In the genomic region with DNA sequence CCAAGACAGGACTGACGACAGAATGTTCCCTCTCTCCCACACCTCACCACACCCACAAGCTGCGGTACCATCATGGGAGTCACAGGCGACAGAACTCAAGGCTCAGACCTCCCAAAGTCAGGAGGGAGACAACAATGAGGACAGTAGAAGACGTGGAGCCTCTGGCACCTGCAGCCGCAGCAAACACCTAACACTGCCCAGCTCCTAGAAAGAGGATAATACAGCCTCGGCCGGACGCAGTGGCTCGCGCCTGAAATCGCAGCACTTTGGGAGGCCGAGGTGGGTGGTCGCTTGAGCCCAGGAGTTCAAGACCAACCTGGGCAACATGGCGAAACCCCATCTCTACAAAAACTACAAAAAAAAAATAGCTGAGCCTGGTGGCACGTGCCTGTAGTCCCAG, we compare ENCODE assay signal across 26 cellular contexts. TPM values are rescaled to one million over a fixed set of nuclear protein-coding genes. Genes with fewer than 3 reads are reported as not detected.
DNase-seq lines count a peak whose midpoint lies in the region; ATAC-seq and TF ChIP-seq lines count a peak whose summit lies in the region.
"Had no signal": no experiment of that assay in that cellular context is flagged by ENCODE, and none has a peak within 500 bp of the region (broad histone marks: within the 10 kb centered on the region; RNA-seq: fewer than 3 reads in every experiment).

No MANE protein-coding gene starts in this region.

- H3K27ac Mint-ChIP-seq in GM23338, result no peak overlapping the region
- H3K27ac Mint-ChIP-seq: CD4-positive, alpha-beta memory T cell; CD4-positive, CD25-positive, alpha-beta regulatory T cell; CD8-positive, alpha-beta memory T cell had no signal

- no peaks in the 10 kb centered on the region for H3K79me2 ChIP-seq in GM23338 (replicated peaks; ENCODE audit: insufficient read depth)

- no peak overlapping the region for H3K14ac ChIP-seq in neuronal stem cell (ENCODE audit: low read length)

- H3K4me3 ChIP-seq in GM23338, result no peak overlapping the region
- no peak overlapping the region for H3K4me3 ChIP-seq in H7 (ENCODE audit: insufficient read depth, low read depth, low read length)
- H3K4me3 ChIP-seq in neuronal stem cell (ENCODE audit: low read length in 2 of 2), result no peak overlapping the region
- H3K4me3 ChIP-seq: BLaER1, GM12878 had no signal

- no peak overlapping the region for H2BK12ac ChIP-seq in neuronal stem cell (ENCODE audit: low read length)

- no peaks in the 10 kb centered on the region for H3K4me1 Mint-ChIP-seq in GM23338
- H3K4me1 Mint-ChIP-seq: CD14-positive monocyte; CD4-positive, CD25-positive, alpha-beta regulatory T cell; CD8-positive, alpha-beta memory T cell had no signal

- H3K27me3 Mint-ChIP-seq in GM23338 (ENCODE audit: insufficient read depth, low read depth, poor library complexity), result peaks cover 28% of the 10 kb centered on the region

- no peaks in the 10 kb centered on the region for H3K9me2 ChIP-seq in GM23338 (ENCODE audit: insufficient read depth)

- no peaks in the 10 kb centered on the region for H3K79me1 ChIP-seq in neuronal stem cell (ENCODE audit: low read depth, low read length)

- H3K4ac ChIP-seq in neuronal stem cell (ENCODE audit: low read length), result no peak overlapping the region

- no peak overlapping the region for H2BK15ac ChIP-seq in neuronal stem cell (ENCODE audit: low read length)

- H3K27ac ChIP-seq in GM23338 (ENCODE audit: low read depth) (no peak overlapping the region), neuronal stem cell (replicated peaks; ENCODE audit: low read length) (no peak overlapping the region)
- H3K27ac ChIP-seq: BLaER1 had no signal

- H3K9me3 ChIP-seq in neuronal stem cell (replicated peaks in 1 of 2; ENCODE audit: control insufficient read depth in 2 of 2, insufficient read depth in 1 of 2, low read depth in 1 of 2, low read length in 2 of 2), result no peaks in the 10 kb centered on the region
- H3K9me3 ChIP-seq: BE2C, BLaER1 had no signal

- H3K23ac ChIP-seq in neuronal stem cell (ENCODE audit: low read depth, low read length, poor library complexity), result no peak overlapping the region

- DNase-seq in GM23338 (ENCODE audit: low spot score) (no peak), H7 (peak; percentile 38), neuronal stem cell (ENCODE audit: low spot score) (no peak)
- no peak for DNase-seq in stimulated activated CD4-positive, alpha-beta T cell treated with anti-CD3 and anti-CD28 coated beads, Interleukin-12 subunit alpha, Interleukin-12 subunit beta, amount 100 ng/mL, for 4 hours
- DNase-seq: 8988T; ACHN; BE2C; C1 segment of cervical spinal cord; CD4-positive, alpha-beta memory T cell; CD4-positive, CD25-positive, alpha-beta regulatory T cell; CD8-positive, alpha-beta memory T cell; COR-L47; DMS 273 treated with DMSO at 0.1 percent for 48 hours; DMS153; DMS79; DND-41; EL; GDM1 had no signal

- no peak overlapping the region for H2BK5ac ChIP-seq in neuronal stem cell (ENCODE audit: low read length)

- H3K4me1 ChIP-seq in GM23338 (ENCODE audit: insufficient read depth) (no peaks in the 10 kb centered on the region), neuronal stem cell (ENCODE audit: control insufficient read depth in 2 of 2, insufficient read depth in 1 of 2, low read depth in 1 of 2, low read length in 2 of 2) (no peaks in the 10 kb centered on the region)
- H3K4me1 ChIP-seq: BE2C, BLaER1 had no signal

- H3K36me3 ChIP-seq in GM23338 (ENCODE audit: insufficient read depth) (no peaks in the 10 kb centered on the region), H7 (replicated peaks; ENCODE audit: control insufficient read depth, insufficient read depth, low read length) (no peaks in the 10 kb centered on the region), neuronal stem cell (replicated peaks in 1 of 2; ENCODE audit: control insufficient read depth in 2 of 2, insufficient read depth in 2 of 2, low read length in 2 of 2) (no peaks in the 10 kb centered on the region)
- H3K36me3 ChIP-seq: BE2C, BLaER1 had no signal

- no peak; the same call in 2 of the 3 replicates for ATAC-seq in GM23338
- no peak for ATAC-seq in HG02885 (IDR thresholded peaks at IDR 0.05; ENCODE audit: poor library complexity, unreplicated experiment)
- ATAC-seq: GM12878 had no signal

- no peaks in the 10 kb centered on the region for H4K20me1 ChIP-seq in GM23338 (replicated peaks; ENCODE audit: insufficient read depth)
- H4K20me1 ChIP-seq: BLaER1 had no signal

- H2AFZ ChIP-seq in GM23338 (0 out of 2 replicates have a peak overlapping the region, but pooled peaks have one; percentile 34), neuronal stem cell (ENCODE audit: low read length) (no peak overlapping the region)

- no peak overlapping the region for H2BK120ac ChIP-seq in neuronal stem cell (ENCODE audit: low read depth, low read length)

- H3K4me2 ChIP-seq in GM23338 (no peak overlapping the region), neuronal stem cell (ENCODE audit: insufficient read depth, low read length, poor library complexity, severe bottlenecking) (no peak overlapping the region)
- H3K4me2 ChIP-seq: BLaER1 had no signal

- H3K4me3 Mint-ChIP-seq in GM23338, result no peak overlapping the region
- H3K4me3 Mint-ChIP-seq: CD4-positive, alpha-beta memory T cell; CD4-positive, CD25-positive, alpha-beta regulatory T cell; CD8-positive, alpha-beta memory T cell had no signal

- no peaks in the 10 kb centered on the region for H3F3A ChIP-seq in GM23338 (replicated peaks; ENCODE audit: low read depth)

- no peak overlapping the region for H3K9ac ChIP-seq in neuronal stem cell (ENCODE audit: low read depth, low read length, poor library complexity)
- H3K9ac ChIP-seq: BLaER1 had no signal

- H3K36me3 Mint-ChIP-seq in GM23338 (ENCODE audit: low read depth), result no peaks in the 10 kb centered on the region
- H3K36me3 Mint-ChIP-seq: CD14-positive monocyte; CD4-positive, CD25-positive, alpha-beta regulatory T cell had no signal

- WGBS in neuronal stem cell (ENCODE audit: extremely low coverage in 2 of 2, insufficient read length in 2 of 2, insufficient replicate concordance in 1 of 2), 2 donors, result no CpG with 5 or more reads among the region's 15 CpGs

- H3K18ac ChIP-seq in neuronal stem cell (ENCODE audit: low read length), result peak overlapping the region; percentile 20

- H4K91ac ChIP-seq in neuronal stem cell (ENCODE audit: low read depth, low read length, poor library complexity), result no peak overlapping the region

- H3K9me3 Mint-ChIP-seq in GM23338, result no peaks in the 10 kb centered on the region

- H3K27me3 ChIP-seq in GM23338 (ENCODE audit: insufficient read depth), result peaks cover 16% of the 10 kb centered on the region
- H3K27me3 ChIP-seq in H7 (ENCODE audit: control insufficient read depth, insufficient read depth, low read length), result peaks cover 7% of the 10 kb centered on the region
- H3K27me3 ChIP-seq in neuronal stem cell (ENCODE audit: control insufficient read depth in 3 of 3, insufficient read depth in 3 of 3, low read depth in 1 of 3, low read length in 3 of 3), result peaks cover 0 to 28% (median under 1%) of the 10 kb centered on the region in 3 experiments
- H3K27me3 ChIP-seq: BE2C had no signal

- no peak for TF ChIP-seq CTCF in GM23338 (conservative IDR thresholded peaks at IDR 0.05; ENCODE audit: low read depth in 2 of 2)

- no peak overlapping the region for H2AK5ac ChIP-seq in neuronal stem cell (ENCODE audit: low read depth, low read length)

- no peak overlapping the region for H4K8ac ChIP-seq in neuronal stem cell (ENCODE audit: low read depth, low read length)

TF ChIP-seq in GM23338, 12 proteins besides CTCF, POLR2A, EP300 and RAD21 (continues in another document):
- TF ChIP-seq STAT1 (IDR thresholded peaks at IDR 0.05; ENCODE audit: unreplicated experiment) (no peak), NANOG (IDR thresholded peaks at IDR 0.05; ENCODE audit: borderline replicate concordance) (no peak), EZH2 (IDR thresholded peaks at IDR 0.05; ENCODE audit: low read depth, unreplicated experiment) (no peak), ZNF331 (CRISPR knock-in tag; IDR thresholded peaks at IDR 0.05; ENCODE audit: low read depth) (no peak), EZH2phosphoT487 (IDR thresholded peaks at IDR 0.05; ENCODE audit: unreplicated experiment) (no peak), ZNF114 (CRISPR knock-in tag; IDR thresholded peaks at IDR 0.05) (no peak), JUNB (IDR thresholded peaks at IDR 0.05; ENCODE audit: unreplicated experiment) (no peak), CREB1 (CRISPR knock-in tag; IDR thresholded peaks at IDR 0.05; ENCODE audit: low read depth) (no peak)
- TF ChIP-seq, protein P1, sequence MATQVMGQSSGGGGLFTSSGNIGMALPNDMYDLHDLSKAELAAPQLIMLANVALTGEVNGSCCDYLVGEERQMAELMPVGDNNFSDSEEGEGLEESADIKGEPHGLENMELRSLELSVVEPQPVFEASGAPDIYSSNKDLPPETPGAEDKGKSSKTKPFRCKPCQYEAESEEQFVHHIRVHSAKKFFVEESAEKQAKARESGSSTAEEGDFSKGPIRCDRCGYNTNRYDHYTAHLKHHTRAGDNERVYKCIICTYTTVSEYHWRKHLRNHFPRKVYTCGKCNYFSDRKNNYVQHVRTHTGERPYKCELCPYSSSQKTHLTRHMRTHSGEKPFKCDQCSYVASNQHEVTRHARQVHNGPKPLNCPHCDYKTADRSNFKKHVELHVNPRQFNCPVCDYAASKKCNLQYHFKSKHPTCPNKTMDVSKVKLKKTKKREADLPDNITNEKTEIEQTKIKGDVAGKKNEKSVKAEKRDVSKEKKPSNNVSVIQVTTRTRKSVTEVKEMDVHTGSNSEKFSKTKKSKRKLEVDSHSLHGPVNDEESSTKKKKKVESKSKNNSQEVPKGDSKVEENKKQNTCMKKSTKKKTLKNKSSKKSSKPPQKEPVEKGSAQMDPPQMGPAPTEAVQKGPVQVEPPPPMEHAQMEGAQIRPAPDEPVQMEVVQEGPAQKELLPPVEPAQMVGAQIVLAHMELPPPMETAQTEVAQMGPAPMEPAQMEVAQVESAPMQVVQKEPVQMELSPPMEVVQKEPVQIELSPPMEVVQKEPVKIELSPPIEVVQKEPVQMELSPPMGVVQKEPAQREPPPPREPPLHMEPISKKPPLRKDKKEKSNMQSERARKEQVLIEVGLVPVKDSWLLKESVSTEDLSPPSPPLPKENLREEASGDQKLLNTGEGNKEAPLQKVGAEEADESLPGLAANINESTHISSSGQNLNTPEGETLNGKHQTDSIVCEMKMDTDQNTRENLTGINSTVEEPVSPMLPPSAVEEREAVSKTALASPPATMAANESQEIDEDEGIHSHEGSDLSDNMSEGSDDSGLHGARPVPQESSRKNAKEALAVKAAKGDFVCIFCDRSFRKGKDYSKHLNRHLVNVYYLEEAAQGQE (IDR thresholded peaks at IDR 0.05; ENCODE audit: unreplicated experiment), result no peak

RNA-seq across cellular contexts. Expression of gene PRDM12, which starts 13.2 kb away (rescaled TPM):
- 0.78 TPM in 1 of 2 replicates, not detected in the other for total RNA-seq in GM23338 (2014; rRNA removed; shearing (Covaris generic))
- 0.11 and 0.14 TPM in 2 replicates for polyA plus RNA-seq in GM23338 (2016; fragmentation: Nextera tagmentation; extraction: Ambion mirVana)
- total RNA-seq in H7 (2014; rRNA removed; shearing (Covaris generic)), result 0.11 and 0.31 TPM in 2 replicates
- 0.22 TPM for polyA plus RNA-seq in neuronal stem cell (2013, experiment 1 of 2)
- 0.15 TPM for polyA plus RNA-seq in neuronal stem cell (2013, experiment 2 of 2)
- total RNA-seq: A673; CD4-positive, alpha-beta memory T cell; CD4-positive, CD25-positive, alpha-beta regulatory T cell; Daoy; G401; GM12878 had no signal
- polyA plus RNA-seq: AG04450; CD14-positive monocyte; CD8-positive, alpha-beta memory T cell; GM12878 had no signal

RNA-seq across cellular contexts. Expression of gene EXOSC2, which starts 42.4 kb away (rescaled TPM):
- 77.7 and 80.3 TPM in 2 replicates for total RNA-seq in GM23338 (2014; rRNA removed; shearing (Covaris generic))
- polyA plus RNA-seq in GM23338 (2016; fragmentation: Nextera tagmentation; extraction: Ambion mirVana), result 35.1 and 37.6 TPM in 2 replicates
- 53.1 and 61.9 TPM in 2 replicates for total RNA-seq in H7 (2014; rRNA removed; shearing (Covaris generic))
- 29.7 TPM for polyA plus RNA-seq in neuronal stem cell (2013, experiment 1 of 2)
- 28.8 TPM for polyA plus RNA-seq in neuronal stem cell (2013, experiment 2 of 2)
